1 cellular context compared by ENCODE assay signal in the genomic region with DNA sequence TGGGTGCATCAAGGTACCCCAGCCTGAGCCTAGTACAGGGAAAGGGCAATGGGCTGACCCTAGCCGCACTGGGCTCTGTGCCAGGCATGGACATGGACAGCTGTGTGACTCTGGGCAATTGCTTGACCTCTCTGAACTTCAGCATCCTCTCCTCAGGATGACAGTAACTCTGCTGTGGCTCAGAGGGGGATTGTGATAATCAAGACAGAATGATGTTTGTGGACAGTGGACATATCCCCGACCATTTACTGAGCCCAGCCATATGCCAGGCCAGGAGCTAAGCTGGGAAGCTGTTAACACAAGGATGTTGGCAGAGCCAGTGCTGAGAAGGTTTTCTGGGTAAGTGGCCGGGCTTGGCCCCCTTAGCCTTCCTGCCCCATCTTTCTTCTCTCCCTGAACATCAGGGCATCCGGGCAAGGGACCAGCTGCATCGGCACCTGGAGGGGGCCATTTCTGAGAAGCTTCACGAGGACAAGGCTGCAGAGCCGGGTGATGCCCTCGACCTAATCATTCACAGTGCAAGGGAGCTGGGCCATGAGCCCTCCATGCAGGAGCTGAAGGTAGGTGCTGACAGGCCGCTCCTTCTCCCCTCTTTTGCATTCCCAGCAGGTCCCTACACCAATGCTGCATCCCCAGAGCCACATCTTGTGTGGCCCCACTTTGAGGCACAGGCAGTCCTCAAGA.
TF ChIP-seq lines count a peak whose summit lies in the region.

No MANE protein-coding gene starts in this region.

TF ChIP-seq in GM23338, 12 proteins besides CTCF, POLR2A, EP300 and RAD21 (continued from another document):
- TF ChIP-seq, protein P1, sequence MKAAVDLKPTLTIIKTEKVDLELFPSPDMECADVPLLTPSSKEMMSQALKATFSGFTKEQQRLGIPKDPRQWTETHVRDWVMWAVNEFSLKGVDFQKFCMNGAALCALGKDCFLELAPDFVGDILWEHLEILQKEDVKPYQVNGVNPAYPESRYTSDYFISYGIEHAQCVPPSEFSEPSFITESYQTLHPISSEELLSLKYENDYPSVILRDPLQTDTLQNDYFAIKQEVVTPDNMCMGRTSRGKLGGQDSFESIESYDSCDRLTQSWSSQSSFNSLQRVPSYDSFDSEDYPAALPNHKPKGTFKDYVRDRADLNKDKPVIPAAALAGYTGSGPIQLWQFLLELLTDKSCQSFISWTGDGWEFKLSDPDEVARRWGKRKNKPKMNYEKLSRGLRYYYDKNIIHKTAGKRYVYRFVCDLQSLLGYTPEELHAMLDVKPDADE (IDR thresholded peaks at IDR 0.05) = no peak
